ENCODE assay signal across 21 cellular contexts in genomic region chr5:69084903-69085302, GRCh38.
"Had no signal": no experiment of that assay in that cellular context is flagged by ENCODE, and none has a peak within 500 bp of the region (broad histone marks: within the 10 kb centered on the region; RNA-seq: fewer than 3 reads in every experiment).

No MANE protein-coding gene starts in this region.

- H3K27me3 ChIP-seq: esophagus muscularis mucosa, gastrocnemius medialis, heart right ventricle, right lobe of liver, testis, tibial nerve, upper lobe of right lung, vagina had no signal

- H3K27ac ChIP-seq: epithelial cell of prostate, esophagus muscularis mucosa, gastrocnemius medialis, heart right ventricle, psoas muscle, right lobe of liver, testis, tibial nerve, upper lobe of right lung, vagina had no signal

- H3K4me1 Mint-ChIP-seq: nephron; stimulated activated effector memory CD8-positive, alpha-beta T cell treated with anti-CD3 and anti-CD28 coated beads, Interleukin-12 subunit alpha, Interleukin-12 subunit beta, amount 100 ng/mL, for 72 hours had no signal

- H3K36me3 Mint-ChIP-seq: naive B cell; stimulated activated effector memory CD8-positive, alpha-beta T cell treated with anti-CD3 and anti-CD28 coated beads, Interleukin-12 subunit alpha, Interleukin-12 subunit beta, amount 100 ng/mL, for 72 hours had no signal

- H3K9me3 ChIP-seq: esophagus muscularis mucosa, gastrocnemius medialis, heart right ventricle, psoas muscle, right lobe of liver, testis, tibial nerve, upper lobe of right lung, vagina had no signal

- ATAC-seq: effector memory CD8-positive, alpha-beta T cell; gastrocnemius medialis; heart right ventricle; psoas muscle; right lobe of liver; stimulated activated effector memory CD8-positive, alpha-beta T cell treated with anti-CD3 and anti-CD28 coated beads, Interleukin-12 subunit alpha, Interleukin-12 subunit beta, amount 100 ng/mL, for 72 hours; upper lobe of right lung had no signal

- H3K4me1 ChIP-seq: esophagus muscularis mucosa, gastrocnemius medialis, heart right ventricle, psoas muscle, right lobe of liver, testis, tibial nerve, upper lobe of right lung, vagina had no signal

- H3K4me3 ChIP-seq: esophagus muscularis mucosa, gastrocnemius medialis, heart right ventricle, psoas muscle, right lobe of liver, testis, tibial nerve, upper lobe of right lung, vagina had no signal

- H3K36me3 ChIP-seq: esophagus muscularis mucosa, gastrocnemius medialis, heart right ventricle, right lobe of liver, tibial nerve, upper lobe of right lung, vagina had no signal

- H3K9me3 Mint-ChIP-seq: effector memory CD8-positive, alpha-beta T cell; naive B cell; nephron; stimulated activated effector memory CD8-positive, alpha-beta T cell treated with anti-CD3 and anti-CD28 coated beads, Interleukin-12 subunit alpha, Interleukin-12 subunit beta, amount 100 ng/mL, for 72 hours; stimulated activated naive CD8-positive, alpha-beta T cell treated with anti-CD3 and anti-CD28 coated beads, Interleukin-15, Interleukin-2, amounts not matched to agents 100 ng/mL and 50 ng/mL, for 24 hours had no signal

- H3K4me3 Mint-ChIP-seq: effector memory CD8-positive, alpha-beta T cell; naive B cell; nephron; stimulated activated effector memory CD8-positive, alpha-beta T cell treated with anti-CD3 and anti-CD28 coated beads, Interleukin-12 subunit alpha, Interleukin-12 subunit beta, amount 100 ng/mL, for 72 hours; stimulated activated naive CD8-positive, alpha-beta T cell treated with anti-CD3 and anti-CD28 coated beads, Interleukin-15, Interleukin-2, amounts not matched to agents 100 ng/mL and 50 ng/mL, for 24 hours had no signal

- H3K27me3 Mint-ChIP-seq: effector memory CD8-positive, alpha-beta T cell; naive B cell; stimulated activated naive CD8-positive, alpha-beta T cell treated with anti-CD3 and anti-CD28 coated beads, Interleukin-15, Interleukin-2, amounts not matched to agents 100 ng/mL and 50 ng/mL, for 24 hours had no signal

- DNase-seq: effector memory CD8-positive, alpha-beta T cell; gastrocnemius medialis; heart right ventricle; hypothalamus; kidney glomerular epithelial cell; mesendoderm; naive B cell; psoas muscle; retina; right lobe of liver; stimulated activated CD4-positive, alpha-beta T cell treated with anti-CD3 and anti-CD28 coated beads, Interleukin-4, amount 100 ng/mL, for 1 hour; stimulated activated CD8-positive, alpha-beta memory T cell treated with anti-CD3 and anti-CD28 coated beads, Interleukin-4, amount 100 ng/mL, for 48 hours; testis; upper lobe of right lung had no signal

- H3K27ac Mint-ChIP-seq: effector memory CD8-positive, alpha-beta T cell; naive B cell; nephron; stimulated activated effector memory CD8-positive, alpha-beta T cell treated with anti-CD3 and anti-CD28 coated beads, Interleukin-12 subunit alpha, Interleukin-12 subunit beta, amount 100 ng/mL, for 72 hours; stimulated activated naive CD8-positive, alpha-beta T cell treated with anti-CD3 and anti-CD28 coated beads, Interleukin-15, Interleukin-2, amounts not matched to agents 100 ng/mL and 50 ng/mL, for 24 hours had no signal
